In the genomic region with DNA sequence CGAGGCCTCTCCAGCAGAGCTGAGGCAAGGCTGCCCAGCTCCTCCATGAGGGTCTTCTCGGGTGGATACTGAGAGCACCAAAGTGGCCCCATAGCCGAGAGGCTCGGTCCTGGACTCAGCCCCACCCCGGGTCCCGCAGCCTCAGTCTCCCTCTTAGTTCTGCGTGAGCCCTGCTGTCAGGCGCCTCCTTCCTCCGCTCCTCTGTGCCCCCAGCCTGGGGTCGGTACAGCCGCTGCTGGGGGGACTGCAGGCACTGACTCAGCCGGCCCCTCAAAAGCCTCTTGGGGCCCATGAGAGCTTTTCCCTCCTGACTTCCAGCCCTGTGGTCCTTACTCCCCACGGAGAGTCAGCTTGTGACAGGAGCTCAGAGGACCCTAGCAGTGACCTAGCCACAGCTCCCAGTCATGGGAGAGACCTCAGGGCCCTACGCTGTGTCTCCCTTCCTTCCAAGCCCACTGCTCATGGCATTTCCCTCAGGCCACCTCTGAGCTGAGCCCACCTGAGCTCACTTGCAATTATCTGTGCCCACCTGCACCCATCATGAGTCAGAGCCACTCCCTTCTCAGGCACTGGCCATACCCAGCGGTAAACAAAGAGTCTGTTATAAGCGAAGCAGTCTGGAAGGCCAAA, we compare ENCODE assay signal across 26 cellular contexts.
DNase-seq lines count a peak whose midpoint lies in the region; ATAC-seq and TF ChIP-seq lines count a peak whose summit lies in the region.
"Had no signal": no experiment of that assay in that cellular context is flagged by ENCODE, and none has a peak within 500 bp of the region (broad histone marks: within the 10 kb centered on the region; RNA-seq: fewer than 3 reads in every experiment).

No MANE protein-coding gene starts in this region.

- POLR2A ChIA-PET in SK-N-SH (lab: Yijun Ruan, JAX), result no interaction called here

- no peaks in the 10 kb centered on the region for H3K27me3 Mint-ChIP-seq in natural killer cell (ENCODE audit: low read depth in 2 of 2)
- H3K27me3 Mint-ChIP-seq in type B pancreatic cell, result no peaks in the 10 kb centered on the region
- H3K27me3 Mint-ChIP-seq: stimulated activated naive CD8-positive, alpha-beta T cell treated with anti-CD3 and anti-CD28 coated beads, Interleukin-15, Interleukin-2, amounts not matched to agents 100 ng/mL and 50 ng/mL, for 24 hours had no signal

- no peak overlapping the region for H2AFZ ChIP-seq in SK-N-SH (ENCODE audit: low read depth)

- H3K36me3 Mint-ChIP-seq in natural killer cell (no peaks in the 10 kb centered on the region), type B pancreatic cell (no peaks in the 10 kb centered on the region)
- H3K36me3 Mint-ChIP-seq: CD8-positive, alpha-beta T cell had no signal

- TF ChIP-seq EP300 in SK-N-SH (IDR thresholded peaks at IDR 0.05; ENCODE audit: borderline replicate concordance in 1 of 2, low read depth in 1 of 2, low read length in 1 of 2), result no peak

- no peaks in the 10 kb centered on the region for H3K9me2 ChIP-seq in SK-N-SH

- CTCF ChIA-PET in SK-N-SH (lab: Yijun Ruan, JAX), result no interaction called here

- H3K27me3 ChIP-seq in SK-N-SH (ENCODE audit: insufficient read depth), result no peaks in the 10 kb centered on the region
- H3K27me3 ChIP-seq: ovary, Peyer's patch, SJSA1 had no signal

- no peak for TF ChIP-seq RAD21 in SK-N-SH (IDR thresholded peaks at IDR 0.05; ENCODE audit: low read length)

- no peaks in the 10 kb centered on the region for H3K9me3 ChIP-seq in SK-N-SH
- H3K9me3 ChIP-seq: ovary, Peyer's patch, SJSA1, tibial artery had no signal

- TF ChIP-seq CTCF in SK-N-SH (IDR thresholded peaks at IDR 0.05) (no peak), natural killer cell (IDR thresholded peaks at IDR 0.05) (no peak), type B pancreatic cell (conservative IDR thresholded peaks at IDR 0.05) (no peak)

- intact Hi-C loops in natural killer cell (cut with micrococcal nuclease), result no loop called here

- H3K4me1 Mint-ChIP-seq in natural killer cell (no peaks in the 10 kb centered on the region), type B pancreatic cell (ENCODE audit: unreplicated experiment) (peaks cover 9% of the 10 kb centered on the region)

- DNase-seq in SK-N-SH (peak; percentile 10), ecto neural progenitor cell (ENCODE audit: low spot score) (peak; percentile 39), natural killer cell (peak; percentile 1), type B pancreatic cell (ENCODE audit: extremely low spot score, unreplicated experiment) (peak; percentile 67), DMS79 (lab: John Stamatoyannopoulos, UW) (no peak), substantia nigra (lab: John Stamatoyannopoulos, UW) (no peak)
- DNase-seq: activated CD8-positive, alpha-beta T cell treated with anti-CD3 and anti-CD28 coated beads, Interleukin-2, amount 10 ng/mL, durations not matched to agents 7 days and 5 days; activated naive CD4-positive, alpha-beta T cell treated with anti-CD3 and anti-CD28 coated beads, Interleukin-2, amount 50 U/mL, for 16 hours; GDM1; GOT3; NCI-H1694; NCI-H2171; NCI-H510A treated with DMSO at 0.1 percent for 48 hours; stimulated activated CD4-positive, alpha-beta T cell treated with anti-CD3 and anti-CD28 coated beads, Interleukin-12 subunit alpha, Interleukin-12 subunit beta, amount 100 ng/mL, for 4 hours; stimulated activated CD4-positive, alpha-beta T cell treated with anti-CD3 and anti-CD28 coated beads, Interleukin-4, amount 100 ng/mL, for 4 hours; tibial artery had no signal

- no peak overlapping the region for H3K9ac ChIP-seq in SK-N-SH

- WGBS in SK-N-SH (ENCODE audit: low lambda C conversion rate), result 66% methylated on average over 9 of the region's 16 CpGs

- H3F3A ChIP-seq in SK-N-SH (replicated peaks; ENCODE audit: insufficient read depth), result no peaks in the 10 kb centered on the region

- H3K27ac ChIP-seq in SK-N-SH (ENCODE audit: low read depth in 2 of 2, low read length in 1 of 2) (no peak overlapping the region; a peak in 1 of 4 replicates), substantia nigra (ENCODE audit: low read depth, low read length, poor library complexity, severe bottlenecking) (no peak overlapping the region)
- H3K27ac ChIP-seq: 22Rv1, HL-60, ovary, Peyer's patch, SJSA1, tibial artery had no signal

- no peak overlapping the region for H3K4me2 ChIP-seq in SK-N-SH

- H3K9me3 Mint-ChIP-seq in natural killer cell (peaks cover 0 to 2% of the 10 kb centered on the region in 2 donors), type B pancreatic cell (no peaks in the 10 kb centered on the region)

- peaks cover 0 to 17% of the 10 kb centered on the region in 2 experiments; a peak in 1 of 4 replicates for H3K4me1 ChIP-seq in SK-N-SH (ENCODE audit: control insufficient read depth in 1 of 2, insufficient read depth in 2 of 2, low read depth in 1 of 2, low read length in 1 of 2)
- H3K4me1 ChIP-seq: Peyer's patch, SJSA1, tibial artery had no signal

- no peak overlapping the region for H3K4me3 ChIP-seq in SK-N-SH (ENCODE audit: low read depth in 2 of 2, low read length in 1 of 2)
- H3K4me3 ChIP-seq: ovary, Peyer's patch, SJSA1, tibial artery had no signal

- H4K20me1 ChIP-seq in SK-N-SH (ENCODE audit: insufficient read depth), result no peaks in the 10 kb centered on the region

- H3K4me3 Mint-ChIP-seq in natural killer cell, result no peak overlapping the region
- no peak overlapping the region for H3K4me3 Mint-ChIP-seq in type B pancreatic cell
- H3K4me3 Mint-ChIP-seq: activated CD8-positive, alpha-beta T cell treated with anti-CD3 and anti-CD28 coated beads, Interleukin-2, amount 10 ng/mL, durations not matched to agents 7 days and 5 days; CD8-positive, alpha-beta T cell; stimulated activated naive CD8-positive, alpha-beta T cell treated with anti-CD3 and anti-CD28 coated beads, Interleukin-15, Interleukin-2, amounts not matched to agents 100 ng/mL and 50 ng/mL, for 24 hours; T-helper 1 cell treated with Interleukin-12 subunit alpha and Interleukin-12 subunit beta and Interleukin-4 antibody, amounts not matched to agents 30 μg/mL and 1 μg/mL, for 36 hours had no signal

- no peaks in the 10 kb centered on the region for H3K36me3 ChIP-seq in SK-N-SH (replicated peaks in 1 of 2; ENCODE audit: control insufficient read depth in 1 of 2, insufficient read depth in 2 of 2, low read length in 1 of 2)
- H3K36me3 ChIP-seq: ovary, Peyer's patch, SJSA1, tibial artery had no signal

- no peaks in the 10 kb centered on the region for H3K79me2 ChIP-seq in SK-N-SH (ENCODE audit: insufficient read depth)

- H3K27ac Mint-ChIP-seq in natural killer cell, result no peak overlapping the region
- H3K27ac Mint-ChIP-seq in type B pancreatic cell, result no peak overlapping the region
- H3K27ac Mint-ChIP-seq: activated CD8-positive, alpha-beta T cell treated with anti-CD3 and anti-CD28 coated beads, Interleukin-2, amount 10 ng/mL, durations not matched to agents 7 days and 5 days; CD8-positive, alpha-beta T cell; stimulated activated naive CD8-positive, alpha-beta T cell treated with anti-CD3 and anti-CD28 coated beads, Interleukin-15, Interleukin-2, amounts not matched to agents 100 ng/mL and 50 ng/mL, for 24 hours; T-helper 1 cell treated with Interleukin-12 subunit alpha and Interleukin-12 subunit beta and Interleukin-4 antibody, amounts not matched to agents 30 μg/mL and 1 μg/mL, for 36 hours had no signal

- ATAC-seq in SK-N-SH treated with all-trans-retinoic acid at 6 μM for 48 hours (no peak), natural killer cell (no peak), GM21786 (IDR thresholded peaks at IDR 0.05; ENCODE audit: unreplicated experiment) (no peak)
- ATAC-seq: activated CD8-positive, alpha-beta T cell treated with anti-CD3 and anti-CD28 coated beads, Interleukin-2, amount 10 ng/mL, durations not matched to agents 7 days and 5 days; CD8-positive, alpha-beta T cell had no signal

TF ChIP-seq in SK-N-SH, 30 proteins besides CTCF, POLR2A, EP300 and RAD21 (continues in another document):
- TF ChIP-seq MAX (IDR thresholded peaks at IDR 0.05; ENCODE audit: low read depth) (no peak), JUND (IDR thresholded peaks at IDR 0.05) (no peak)
- TF ChIP-seq, protein P1, sequence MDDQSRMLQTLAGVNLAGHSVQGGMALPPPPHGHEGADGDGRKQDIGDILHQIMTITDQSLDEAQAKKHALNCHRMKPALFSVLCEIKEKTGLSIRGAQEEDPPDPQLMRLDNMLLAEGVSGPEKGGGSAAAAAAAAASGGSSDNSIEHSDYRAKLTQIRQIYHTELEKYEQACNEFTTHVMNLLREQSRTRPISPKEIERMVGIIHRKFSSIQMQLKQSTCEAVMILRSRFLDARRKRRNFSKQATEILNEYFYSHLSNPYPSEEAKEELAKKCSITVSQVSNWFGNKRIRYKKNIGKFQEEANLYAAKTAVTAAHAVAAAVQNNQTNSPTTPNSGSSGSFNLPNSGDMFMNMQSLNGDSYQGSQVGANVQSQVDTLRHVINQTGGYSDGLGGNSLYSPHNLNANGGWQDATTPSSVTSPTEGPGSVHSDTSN (IDR thresholded peaks at IDR 0.05), result no peak

TF ChIP-seq in SK-N-SH treated with all-trans-retinoic acid at 6 μM for 48 hours, 23 proteins besides CTCF, POLR2A, EP300 and RAD21 (continues in another document):
- TF ChIP-seq RARB (CRISPR knock-in tag; IDR thresholded peaks at IDR 0.05), result no peak
- no peak for TF ChIP-seq ARNTL (CRISPR knock-in tag; IDR thresholded peaks at IDR 0.05; ENCODE audit: borderline replicate concordance, low read depth)
- no peak for TF ChIP-seq PATZ1 (CRISPR knock-in tag; IDR thresholded peaks at IDR 0.05; ENCODE audit: borderline replicate concordance)
- TF ChIP-seq GLIS3 (CRISPR knock-in tag; IDR thresholded peaks at IDR 0.05), result no peak
- no peak for TF ChIP-seq TCF4 (CRISPR knock-in tag; IDR thresholded peaks at IDR 0.05; ENCODE audit: borderline replicate concordance)
- TF ChIP-seq ESRRG (CRISPR knock-in tag; IDR thresholded peaks at IDR 0.05), result no peak
- no peak for TF ChIP-seq TOX (CRISPR knock-in tag; IDR thresholded peaks at IDR 0.05; ENCODE audit: borderline replicate concordance)

Comparison
In these comparisons a context has a peak if more than half of its experiments do, and no peak if none do; other contexts are left out.
1. DNase-seq: peak in SK-N-SH (single experiment), ecto neural progenitor cell (single experiment), natural killer cell (single experiment) and type B pancreatic cell (single experiment); none in DMS79 (single experiment) and substantia nigra (0 of 49).